Comparison of ENCODE assay signal across 8 cellular contexts in genomic region chr14:102088012-102088792, GRCh38. TPM values are rescaled to one million over a fixed set of nuclear protein-coding genes. Genes with fewer than 3 reads are reported as not detected.
A peak's percentile ranks its signal among the peaks of the same experiment; 100 is the strongest.
DNase-seq lines count a peak whose midpoint lies in the region; ATAC-seq and TF ChIP-seq lines count a peak whose summit lies in the region.

No MANE protein-coding gene starts in this region.

- no peaks in the 10 kb centered on the region for H3K9me3 Mint-ChIP-seq in memory B cell

- H3K27me3 Mint-ChIP-seq in memory B cell, result no peaks in the 10 kb centered on the region

- peak overlapping the region; percentile 66 for H3K4me3 ChIP-seq in AG04449 (ENCODE audit: low read depth, low read length)

- no peak for ATAC-seq in memory B cell (ENCODE audit: low read depth)
- no peak for ATAC-seq in HG03571 (IDR thresholded peaks at IDR 0.05; ENCODE audit: unreplicated experiment)
- no peak for ATAC-seq in HG02623 (IDR thresholded peaks at IDR 0.05; ENCODE audit: unreplicated experiment)

- peaks cover 32% of the 10 kb centered on the region for H3K4me1 Mint-ChIP-seq in memory B cell

- POLR2A ChIA-PET in AG04449 (lab: Yijun Ruan, JAX), result interaction anchor here (0.6 to 0.7 kb wide), 2 partner anchors 140 to 227 kb away, joined by 3 read pairs; no protein-coding TSS in a partner anchor

- no peak for TF ChIP-seq CTCF in AG04449 (IDR thresholded peaks at IDR 0.05; ENCODE audit: insufficient read depth, low read length, missing control alignments)

- H3K36me3 Mint-ChIP-seq in memory B cell, result peaks cover 15% of the 10 kb centered on the region

- DNase-seq in AG04449 (ENCODE audit: low read depth, low spot score), result no peak
- DNase-seq in HT-29 (ENCODE audit: low spot score), result peak; percentile 45
- peak; percentile 56 to 59 for DNase-seq in activated CD4-positive, alpha-beta T cell treated with anti-CD3 and anti-CD28 coated beads, Interleukin-2, amount 50 U/mL, for 4 hours
- DNase-seq in ecto neural progenitor cell (ENCODE audit: low spot score), result peak; percentile 76
- peak in 1 of 2 donors; percentile 37 for DNase-seq in memory B cell (ENCODE audit: low spot score in 2 of 2)
- peak; percentile 49 for DNase-seq in stimulated activated CD8-positive, alpha-beta memory T cell treated with anti-CD3 and anti-CD28 coated beads, Interleukin-15, amount 100 ng/mL, for 48 hours (ENCODE audit: low read depth in 2 of 2)

- H3K4me3 Mint-ChIP-seq in memory B cell, result peak overlapping the region; percentile 93

- CTCF ChIA-PET in AG04449 (lab: Yijun Ruan, JAX), result interaction anchor here (0.6 to 3.0 kb wide), 9 partner anchors 10 to 381 kb away, joined by 3 to 32 read pairs (median 3); no protein-coding TSS in a partner anchor

- H3K27ac Mint-ChIP-seq in memory B cell, result peak overlapping the region; percentile 96

RNA-seq across cellular contexts. Expression of gene HSP90AA1, which starts 1.4 kb away (rescaled TPM):
- 90.5 and 100 TPM in 2 replicates for total RNA-seq in HT-29 (2014; rRNA removed; shearing (Covaris generic))

RNA-seq across cellular contexts. Expression of gene WDR20, which starts 51.5 kb away (rescaled TPM):
- total RNA-seq in HT-29 (2014; rRNA removed; shearing (Covaris generic)), result 7.3 and 9.8 TPM in 2 replicates
